Comparison of ENCODE assay signal across 15 cellular contexts in the genomic region with DNA sequence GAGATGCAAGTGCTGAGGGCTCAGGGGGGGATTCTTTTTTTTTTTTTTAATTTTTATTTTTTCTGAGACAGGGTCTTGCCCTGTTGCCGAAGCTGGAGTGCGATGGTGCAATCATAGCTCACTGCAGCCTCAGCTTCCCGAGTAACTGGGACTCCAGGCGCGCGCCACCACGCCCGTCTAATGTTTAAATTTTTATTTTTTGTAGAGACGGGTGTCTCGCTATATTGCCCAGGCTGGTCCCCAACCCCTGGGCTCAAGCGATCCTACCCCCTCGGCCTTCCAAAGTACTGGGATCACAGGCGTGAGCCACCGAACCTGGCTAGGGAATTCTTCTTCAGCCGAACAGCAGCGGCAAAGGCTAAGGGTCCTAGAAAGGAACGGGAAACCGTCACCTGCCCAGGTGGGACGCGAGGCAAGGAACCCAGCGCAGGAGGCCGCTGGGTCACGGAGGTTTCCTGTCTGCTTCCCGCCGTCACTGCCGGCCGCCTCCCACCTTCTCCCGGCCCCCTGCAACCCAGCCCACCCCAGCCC. TPM values are rescaled to one million over a fixed set of nuclear protein-coding genes. Genes with fewer than 3 reads are reported as not detected.
DNase-seq lines count a peak whose midpoint lies in the region; ATAC-seq and TF ChIP-seq lines count a peak whose summit lies in the region.
"Had no signal": no experiment of that assay in that cellular context is flagged by ENCODE, and none has a peak within 500 bp of the region (broad histone marks: within the 10 kb centered on the region; RNA-seq: fewer than 3 reads in every experiment).

No MANE protein-coding gene starts in this region.

- peaks cover 34% of the 10 kb centered on the region for H3K4me1 Mint-ChIP-seq in activated CD8-positive, alpha-beta T cell treated with anti-CD3 and anti-CD28 coated beads for 36 hours (ENCODE audit: low read depth)

- H3K9me2 ChIP-seq in HCT116 (ENCODE audit: insufficient read depth) = no peaks in the 10 kb centered on the region

- intact Hi-C loops in HCT116 (cut with micrococcal nuclease) (loop anchor here (2.0 to 10.0 kb wide), 2 partner anchors 24 to 120 kb away; no protein-coding TSS in a partner anchor), gastrocnemius medialis (cut with DNase I; ENCODE audit: low total_unique reads) (no loop called here)
- intact Hi-C loops in activated CD8-positive, alpha-beta T cell treated with anti-CD3 and anti-CD28 coated beads for 36 hours (cut with micrococcal nuclease) = no loop called here

- no peaks in the 10 kb centered on the region for H3K9me3 Mint-ChIP-seq in activated CD8-positive, alpha-beta T cell treated with anti-CD3 and anti-CD28 coated beads for 36 hours

- peak overlapping the region; percentile 97 for H2AFZ ChIP-seq in HCT116 (ENCODE audit: low read depth, low read length, poor library complexity, severe bottlenecking)

- H3K79me2 ChIP-seq in HCT116 (ENCODE audit: insufficient read depth, low read length) = no peaks in the 10 kb centered on the region

- H3K9me3 ChIP-seq in HCT116 (ENCODE audit: control insufficient read depth in 1 of 2, insufficient read depth in 1 of 2, low read depth in 1 of 2, low read length in 2 of 2) (no peaks in the 10 kb centered on the region), iPS-15b (ENCODE audit: control insufficient read depth, insufficient read depth, low read length) (no peaks in the 10 kb centered on the region), gastrocnemius medialis (no peaks in the 10 kb centered on the region)
- H3K9me3 ChIP-seq: heart right ventricle had no signal

- no peaks in the 10 kb centered on the region for H3K27me3 ChIP-seq in HCT116 (ENCODE audit: insufficient read depth, low read length)
- H3K27me3 ChIP-seq in iPS-15b (ENCODE audit: control insufficient read depth, insufficient read depth, low read length) = peaks cover 32% of the 10 kb centered on the region
- peaks cover 80 to 100% (median 89%) of the 10 kb centered on the region in 3 donors for H3K27me3 ChIP-seq in gastrocnemius medialis

- H4K20me1 ChIP-seq in HCT116 (ENCODE audit: insufficient read depth) = no peaks in the 10 kb centered on the region

- in situ Hi-C loops in gastrocnemius medialis (cut with MboI; ENCODE audit: low sequenced_read_pairs in 4 of 4) = no loop called here

- H3K27ac ChIP-seq in 22Rv1 (no peak overlapping the region), HCT116 (ENCODE audit: low read depth, low read length) (peak overlapping the region; percentile 26), gastrocnemius medialis (no peak overlapping the region)
- H3K27ac ChIP-seq: heart right ventricle, RWPE1 had no signal

- ATAC-seq in HCT116 (no peak), HG02642 (IDR thresholded peaks at IDR 0.05; ENCODE audit: poor library complexity, unreplicated experiment) (no peak), gastrocnemius medialis (no peak)
- ATAC-seq in activated CD8-positive, alpha-beta T cell treated with anti-CD3 and anti-CD28 coated beads for 36 hours = no peak
- ATAC-seq: heart right ventricle, sciatic nerve had no signal

- peak overlapping the region; percentile 61 for H3K4me2 ChIP-seq in HCT116 (ENCODE audit: low read length)

- POLR2A ChIA-PET in HCT116 (lab: Charles Lee) = interaction anchor here (0.6 to 1.8 kb wide), 8 partner anchors 9 to 270 kb away, joined by 3 to 9 read pairs (median 3); a partner anchor contains a TSS
- POLR2A ChIA-PET in activated CD8-positive, alpha-beta T cell treated with anti-CD3 and anti-CD28 coated beads for 36 hours (lab: Charles Lee) = interaction anchor here (1.0 kb wide), 1 partner anchor 131 kb away, joined by 3 read pairs; a partner anchor contains a TSS

- H3K36me3 Mint-ChIP-seq in activated CD8-positive, alpha-beta T cell treated with anti-CD3 and anti-CD28 coated beads for 36 hours (ENCODE audit: low read depth) = no peaks in the 10 kb centered on the region
- H3K36me3 Mint-ChIP-seq: CD8-positive, alpha-beta memory T cell had no signal

- CTCF ChIA-PET in HCT116 (lab: Charles Lee) = interaction anchor here (1.1 to 5.6 kb wide), 8 partner anchors 9 to 45 kb away, joined by 3 to 41 read pairs (median 12); no protein-coding TSS in a partner anchor
- CTCF ChIA-PET in activated CD8-positive, alpha-beta T cell treated with anti-CD3 and anti-CD28 coated beads for 36 hours (lab: Charles Lee) = interaction anchor here (1.4 to 2.0 kb wide), 2 partner anchors 13 to 93 kb away, joined by 6 read pairs; no protein-coding TSS in a partner anchor

- H3K4me3 ChIP-seq in HCT116 (replicated peaks in 1 of 2; ENCODE audit: low read depth in 1 of 2, low read length in 2 of 2) (peak overlapping the region in 1 of 2 experiments; percentile 46; a peak in 1 of 4 replicates), iPS-15b (ENCODE audit: low read depth, low read length) (peak overlapping the region; percentile 44), gastrocnemius medialis (no peak overlapping the region)
- H3K4me3 ChIP-seq: heart right ventricle had no signal

- H3K36me3 ChIP-seq in HCT116 (ENCODE audit: control insufficient read depth in 1 of 2, insufficient read depth in 2 of 2, low read length in 2 of 2) = no peaks in the 10 kb centered on the region
- no peaks in the 10 kb centered on the region for H3K36me3 ChIP-seq in iPS-15b (ENCODE audit: control insufficient read depth, insufficient read depth, low read length)
- no peaks in the 10 kb centered on the region for H3K36me3 ChIP-seq in gastrocnemius medialis
- H3K36me3 ChIP-seq: heart right ventricle had no signal

- no peak overlapping the region for H3K9ac ChIP-seq in HCT116 (ENCODE audit: low read length)
- no peak overlapping the region for H3K9ac ChIP-seq in iPS-15b (ENCODE audit: low read depth, low read length)

- DNase-seq in HCT116 (ENCODE audit: low read depth, low spot score) (no peak), gastrocnemius medialis (no peak), RKO (ENCODE audit: low spot score) (no peak)
- DNase-seq in activated CD8-positive, alpha-beta T cell treated with anti-CD3 and anti-CD28 coated beads for 36 hours = no peak
- no peak for DNase-seq in stimulated activated naive CD4-positive, alpha-beta T cell (lab: John Stamatoyannopoulos, UW)
- DNase-seq: activated CD4-positive, alpha-beta T cell treated with anti-CD3 and anti-CD28 coated beads for 1 hour; CD8-positive, alpha-beta memory T cell; heart right ventricle; NCI-H2029 had no signal

- H3K27ac Mint-ChIP-seq in activated CD8-positive, alpha-beta T cell treated with anti-CD3 and anti-CD28 coated beads for 36 hours = peak overlapping the region; percentile 43

- no peak for TF ChIP-seq RAD21 in HCT116 (IDR thresholded peaks at IDR 0.05; ENCODE audit: low read depth)

- TF ChIP-seq POLR2A in HCT116 (IDR thresholded peaks at IDR 0.05; ENCODE audit: borderline replicate concordance, extremely low read depth, insufficient read depth, insufficient read length) = no peak
- TF ChIP-seq POLR2A in gastrocnemius medialis (IDR thresholded peaks at IDR 0.05) = no peak

- H3K4me3 Mint-ChIP-seq in activated CD8-positive, alpha-beta T cell treated with anti-CD3 and anti-CD28 coated beads for 36 hours = peak overlapping the region; percentile 70

- peaks cover 49% of the 10 kb centered on the region for H3K27me3 Mint-ChIP-seq in activated CD8-positive, alpha-beta T cell treated with anti-CD3 and anti-CD28 coated beads for 36 hours

- peaks cover 35 to 54% of the 10 kb centered on the region in 2 experiments for H3K4me1 ChIP-seq in HCT116 (ENCODE audit: control insufficient read depth in 1 of 2, insufficient read depth in 2 of 2, low read length in 2 of 2)
- H3K4me1 ChIP-seq in iPS-15b (ENCODE audit: control insufficient read depth, insufficient read depth, low read length) = peaks cover 7% of the 10 kb centered on the region
- H3K4me1 ChIP-seq in gastrocnemius medialis = peaks cover 5 to 12% of the 10 kb centered on the region in 2 donors

- TF ChIP-seq CTCF in 22Rv1 (IDR thresholded peaks at IDR 0.05) = peak; percentile 20
- no peak for TF ChIP-seq CTCF in HCT116 (IDR thresholded peaks at IDR 0.05 in 2 of 3, conservative IDR thresholded peaks at IDR 0.05 in 1 of 3; ENCODE audit: borderline replicate concordance in 1 of 3, insufficient read depth in 1 of 3, low read depth in 2 of 3, low read length in 2 of 3)
- peak; percentile 31 for TF ChIP-seq CTCF in activated CD8-positive, alpha-beta T cell treated with anti-CD3 and anti-CD28 coated beads for 36 hours (IDR thresholded peaks at IDR 0.05)
- TF ChIP-seq CTCF in gastrocnemius medialis (IDR thresholded peaks at IDR 0.05 in 4 of 5, conservative IDR thresholded peaks at IDR 0.05 in 1 of 5) = no peak

- BruUV-seq in HCT116 (replicated peaks; lab: Mats Ljungman, UMichigan) = no TSS peak

- RAD21 ChIA-PET in HCT116 (lab: Charles Lee; ENCODE audit: low non-redundant PET in 1 of 2, low total read pairs in 2 of 2, uncharacterized antibody in 2 of 2, unreplicated experiment in 2 of 2) = interaction anchor here in 1 of 2 experiments (1.2 kb wide), 1 partner anchor 16 kb away, joined by 4 read pairs; no protein-coding TSS in a partner anchor

TF ChIP-seq in HCT116, 20 proteins besides CTCF, POLR2A, EP300 and RAD21 (continues in another document):
- no peak for TF ChIP-seq YY1 (IDR thresholded peaks at IDR 0.05; ENCODE audit: extremely low read depth, insufficient replicate concordance, low read depth, low read length)
- TF ChIP-seq TCF7L2 (IDR thresholded peaks at IDR 0.05; ENCODE audit: borderline replicate concordance, extremely low read depth, insufficient read depth, insufficient read length) = no peak
- TF ChIP-seq JUND (IDR thresholded peaks at IDR 0.05) = no peak
- TF ChIP-seq, protein P1, sequence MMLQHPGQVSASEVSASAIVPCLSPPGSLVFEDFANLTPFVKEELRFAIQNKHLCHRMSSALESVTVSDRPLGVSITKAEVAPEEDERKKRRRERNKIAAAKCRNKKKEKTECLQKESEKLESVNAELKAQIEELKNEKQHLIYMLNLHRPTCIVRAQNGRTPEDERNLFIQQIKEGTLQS (IDR thresholded peaks at IDR 0.05) = no peak
- no peak for TF ChIP-seq EZH2 (IDR thresholded peaks at IDR 0.05)
- no peak for TF ChIP-seq CEBPB (IDR thresholded peaks at IDR 0.05; ENCODE audit: low read depth)
- TF ChIP-seq SP1 (IDR thresholded peaks at IDR 0.05; ENCODE audit: low read depth) = no peak

RNA-seq across cellular contexts. Expression of a gene that starts 13.3 kb away (rescaled TPM):
- not detected for total RNA-seq in HCT116 (2021; ENCODE audit: unreplicated experiment)
- 0.07 TPM in 1 of 2 replicates, not detected in the other for polyA plus RNA-seq in HCT116 (2012)
- not detected for total RNA-seq in activated CD8-positive, alpha-beta T cell treated with anti-CD3 and anti-CD28 coated beads for 36 hours
- total RNA-seq in gastrocnemius medialis = not detected
- total RNA-seq: CD8-positive, alpha-beta memory T cell; heart right ventricle; mucosa of gallbladder; sciatic nerve had no signal
- polyA plus RNA-seq: CD8-positive, alpha-beta memory T cell; heart right ventricle had no signal

RNA-seq across cellular contexts. Expression of a gene that starts 39.9 kb away (rescaled TPM):
- total RNA-seq in HCT116 (2021; ENCODE audit: unreplicated experiment) (11.0 TPM), gastrocnemius medialis (10 to 100 TPM in 3 of 4 donors, 1 to 10 TPM in 1; 8.9 to 18.6 (median 14.5) TPM)
- polyA plus RNA-seq in HCT116 (2012) = 9.4 and 10.3 TPM in 2 replicates
- 1 to 10 TPM; 6.1 to 7.5 TPM for total RNA-seq in activated CD8-positive, alpha-beta T cell treated with anti-CD3 and anti-CD28 coated beads for 36 hours

Comparison
In these comparisons a context has a peak if more than half of its experiments do, and no peak if none do; other contexts are left out.
1. CTCF ChIP-seq: peak in 22Rv1 (single experiment) and activated CD8-positive, alpha-beta T cell treated with anti-CD3 and anti-CD28 coated beads for 36 hours (single experiment); none in HCT116 (0 of 3) and gastrocnemius medialis (0 of 5).